In genomic region chr17:13002761-13003453, GRCh38 we compare ENCODE assay signal across 8 cellular contexts. TPM values are rescaled to one million over a fixed set of nuclear protein-coding genes. Genes with fewer than 3 reads are reported as not detected.
DNase-seq lines count a peak whose midpoint lies in the region; ATAC-seq and TF ChIP-seq lines count a peak whose summit lies in the region.

No MANE protein-coding gene starts in this region.

- ATAC-seq in HG02798 (IDR thresholded peaks at IDR 0.05; ENCODE audit: poor library complexity, unreplicated experiment) = peak; percentile 37
- no peak for ATAC-seq in GM19455 (IDR thresholded peaks at IDR 0.05; ENCODE audit: unreplicated experiment)

- peaks cover 93% of the 10 kb centered on the region for H3K36me3 ChIP-seq in adipocyte (ENCODE audit: control insufficient read depth, insufficient read depth, low read length, severe bottlenecking)

- no peaks in the 10 kb centered on the region for H3K27me3 ChIP-seq in adipocyte (replicated peaks; ENCODE audit: control insufficient read depth, insufficient read depth, low read length)

- H3K36me3 Mint-ChIP-seq in progenitor cell of endocrine pancreas (ENCODE audit: insufficient read depth) = peaks cover 7% of the 10 kb centered on the region

- H3K4me3 Mint-ChIP-seq in progenitor cell of endocrine pancreas (ENCODE audit: low read depth) = no peak overlapping the region

- H3K9me3 Mint-ChIP-seq in progenitor cell of endocrine pancreas (ENCODE audit: low read depth) = no peaks in the 10 kb centered on the region

- no peaks in the 10 kb centered on the region for H3K27me3 Mint-ChIP-seq in progenitor cell of endocrine pancreas

- no peak overlapping the region for H3K27ac Mint-ChIP-seq in progenitor cell of endocrine pancreas

- intact Hi-C loops in cardiac septum (cut with DNase I) = loop anchor here (2.0 to 5.0 kb wide), 3 partner anchors 456 to 822 kb away; no protein-coding TSS in a partner anchor

- H3K4me1 Mint-ChIP-seq in progenitor cell of endocrine pancreas (ENCODE audit: low read depth) = no peaks in the 10 kb centered on the region

- H3K4me1 ChIP-seq in adipocyte (ENCODE audit: control insufficient read depth, insufficient read depth, low read length) = peaks cover 5% of the 10 kb centered on the region

- H3K9me3 ChIP-seq in adipocyte (ENCODE audit: control insufficient read depth, low read length) = no peaks in the 10 kb centered on the region

- no peak overlapping the region for H3K9ac ChIP-seq in adipocyte (ENCODE audit: low read length)

- DNase-seq in DMS153 treated with DMSO at 0.1 percent for 48 hours (lab: John Stamatoyannopoulos, UW; ENCODE audit: unreplicated experiment) (peak; percentile 3), RKO (ENCODE audit: low spot score) (peak; percentile 57), adipocyte (ENCODE audit: low read depth) (peak; percentile 91), cardiac septum (ENCODE audit: low spot score) (peak; percentile 84), progenitor cell of endocrine pancreas (ENCODE audit: low spot score, unreplicated experiment) (peak; percentile 51), GM19238 (ENCODE audit: insufficient read length, low spot score) (no peak)

- TF ChIP-seq CTCF in progenitor cell of endocrine pancreas (IDR thresholded peaks at IDR 0.05; ENCODE audit: unreplicated experiment) = peak; percentile 88

- no peak overlapping the region for H3K4me3 ChIP-seq in adipocyte (ENCODE audit: low read length)

RNA-seq across cellular contexts. Expression of gene ELAC2, which starts 14.9 kb away (rescaled TPM):
- total RNA-seq in cardiac septum = 52.2 TPM
- 74.4 and 79.4 TPM in 2 replicates for total RNA-seq in progenitor cell of endocrine pancreas
